Comparison of ENCODE assay signal across 1 cellular context in the genomic region with DNA sequence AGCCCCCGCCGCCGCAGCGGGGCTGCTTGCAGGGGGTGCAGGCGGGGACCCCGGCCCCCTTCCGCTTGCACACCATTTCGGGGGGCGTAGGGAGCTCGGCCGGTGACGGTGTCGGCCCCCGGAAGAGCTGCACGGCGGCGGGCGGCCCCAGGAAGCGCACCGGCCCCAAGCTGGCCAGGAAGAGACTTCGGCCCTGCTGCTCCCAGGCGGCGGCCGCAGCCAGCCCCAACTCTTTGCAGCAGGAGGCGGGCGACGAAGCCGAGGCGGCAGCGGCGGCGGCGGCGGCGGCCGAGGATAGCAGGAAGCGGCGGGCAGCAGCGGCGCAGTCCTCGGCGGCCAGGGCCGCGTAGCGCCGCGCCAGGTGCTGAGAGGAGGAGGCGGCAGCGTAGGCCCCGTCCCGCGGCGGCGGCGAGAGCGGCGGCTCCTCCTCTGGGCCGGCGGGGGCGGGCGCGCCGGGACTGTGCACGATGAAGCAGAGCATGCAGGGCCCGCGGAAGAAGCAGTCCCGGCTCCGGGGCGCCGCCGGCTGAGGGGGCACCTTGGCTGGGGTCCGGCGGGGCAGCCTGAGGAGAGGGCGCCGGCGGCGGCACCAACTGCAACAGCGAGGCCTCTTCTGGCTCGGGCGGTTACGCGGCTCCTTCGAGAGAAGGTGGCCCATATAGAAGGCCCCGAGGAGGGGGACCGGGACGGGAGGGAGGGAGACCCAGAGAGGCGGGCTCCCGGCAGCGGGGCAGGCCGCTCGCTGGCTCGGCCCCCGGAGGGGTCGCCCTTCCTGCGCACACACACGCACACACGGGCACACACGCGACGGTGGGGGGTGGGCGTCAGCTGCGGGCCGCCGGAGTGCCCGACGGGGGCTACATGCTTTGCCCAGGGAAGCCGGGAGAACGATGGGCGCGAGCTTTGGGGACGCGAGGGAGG.
TF ChIP-seq lines count a peak whose summit lies in the region.

No MANE protein-coding gene starts in this region.

TF ChIP-seq in HEK293, 187 proteins besides CTCF, POLR2A, EP300 and RAD21 (continued from another document and continues in another):
- peak; percentile 79 for TF ChIP-seq ZNF398 (tag by site-specific recombination; IDR thresholded peaks at IDR 0.05)
- TF ChIP-seq ZXDB (tag by site-specific recombination; IDR thresholded peaks at IDR 0.05): peak; percentile 32
- TF ChIP-seq ZBTB7A (tag by site-specific recombination; IDR thresholded peaks at IDR 0.05; ENCODE audit: low read depth): peak; percentile 61; the same call in 1 of the 2 replicates
- TF ChIP-seq ZBTB48 (tag by site-specific recombination; IDR thresholded peaks at IDR 0.05): 0 out of 2 replicates have a peak, but pooled peaks have one; percentile 24
- no peak for TF ChIP-seq IKZF3 (tag by site-specific recombination; IDR thresholded peaks at IDR 0.05)
- TF ChIP-seq ZNF677 (tag by site-specific recombination; IDR thresholded peaks at IDR 0.05): no peak
- no peak for TF ChIP-seq ZNF530 (tag by site-specific recombination; IDR thresholded peaks at IDR 0.05; ENCODE audit: low read depth)
- TF ChIP-seq MYNN (tag by site-specific recombination; IDR thresholded peaks at IDR 0.05; ENCODE audit: borderline replicate concordance): no peak
- TF ChIP-seq, protein P1, sequence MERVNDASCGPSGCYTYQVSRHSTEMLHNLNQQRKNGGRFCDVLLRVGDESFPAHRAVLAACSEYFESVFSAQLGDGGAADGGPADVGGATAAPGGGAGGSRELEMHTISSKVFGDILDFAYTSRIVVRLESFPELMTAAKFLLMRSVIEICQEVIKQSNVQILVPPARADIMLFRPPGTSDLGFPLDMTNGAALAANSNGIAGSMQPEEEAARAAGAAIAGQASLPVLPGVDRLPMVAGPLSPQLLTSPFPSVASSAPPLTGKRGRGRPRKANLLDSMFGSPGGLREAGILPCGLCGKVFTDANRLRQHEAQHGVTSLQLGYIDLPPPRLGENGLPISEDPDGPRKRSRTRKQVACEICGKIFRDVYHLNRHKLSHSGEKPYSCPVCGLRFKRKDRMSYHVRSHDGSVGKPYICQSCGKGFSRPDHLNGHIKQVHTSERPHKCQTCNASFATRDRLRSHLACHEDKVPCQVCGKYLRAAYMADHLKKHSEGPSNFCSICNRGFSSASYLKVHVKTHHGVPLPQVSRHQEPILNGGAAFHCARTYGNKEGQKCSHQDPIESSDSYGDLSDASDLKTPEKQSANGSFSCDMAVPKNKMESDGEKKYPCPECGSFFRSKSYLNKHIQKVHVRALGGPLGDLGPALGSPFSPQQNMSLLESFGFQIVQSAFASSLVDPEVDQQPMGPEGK (tag by site-specific recombination; IDR thresholded peaks at IDR 0.05): peak; percentile 78
- no peak for TF ChIP-seq ZFP41 (tag by site-specific recombination; IDR thresholded peaks at IDR 0.05; ENCODE audit: borderline replicate concordance)
- TF ChIP-seq ZSCAN4 (tag by site-specific recombination; IDR thresholded peaks at IDR 0.05): peak; percentile 97
- TF ChIP-seq KLF16 (tag by site-specific recombination; IDR thresholded peaks at IDR 0.05): peak; percentile 54; the same call in 1 of the 2 replicates
- TF ChIP-seq ZSCAN30 (tag by site-specific recombination; IDR thresholded peaks at IDR 0.05): peak; percentile 35; the same call in 1 of the 2 replicates
- no peak for TF ChIP-seq ZNF311 (tag by site-specific recombination; IDR thresholded peaks at IDR 0.05; ENCODE audit: borderline replicate concordance)
- TF ChIP-seq ZFP37 (tag by site-specific recombination; IDR thresholded peaks at IDR 0.05): peak; percentile 87
- TF ChIP-seq ZNF239 (tag by site-specific recombination; IDR thresholded peaks at IDR 0.05): peak; percentile 14; the same call in 1 of the 2 replicates
- TF ChIP-seq ZNF169 (tag by site-specific recombination; IDR thresholded peaks at IDR 0.05): no peak
- no peak for TF ChIP-seq ZNF707 (tag by site-specific recombination; IDR thresholded peaks at IDR 0.05)
- TF ChIP-seq ZNF114 (tag by site-specific recombination; IDR thresholded peaks at IDR 0.05): no peak
- peak; percentile 89 for TF ChIP-seq GLIS2 (tag by site-specific recombination; IDR thresholded peaks at IDR 0.05)
- no peak for TF ChIP-seq ZNF658 (tag by site-specific recombination; IDR thresholded peaks at IDR 0.05)
- no peak for TF ChIP-seq BCL11A (tag by site-specific recombination; IDR thresholded peaks at IDR 0.05; ENCODE audit: low read depth)
- peak; percentile 69 for TF ChIP-seq SP2 (tag by site-specific recombination; IDR thresholded peaks at IDR 0.05)
- no peak for TF ChIP-seq MZF1 (tag by site-specific recombination; IDR thresholded peaks at IDR 0.05; ENCODE audit: borderline replicate concordance)
- no peak for TF ChIP-seq ZNF211 (tag by site-specific recombination; IDR thresholded peaks at IDR 0.05; ENCODE audit: low read depth)
- no peak for TF ChIP-seq ZNF155 (tag by site-specific recombination; IDR thresholded peaks at IDR 0.05)
- TF ChIP-seq PBX3 (CRISPR knock-in tag; IDR thresholded peaks at IDR 0.05): 0 out of 2 replicates have a peak, but pooled peaks have one; percentile 30
- no peak for TF ChIP-seq ZNF16 (tag by site-specific recombination; IDR thresholded peaks at IDR 0.05; ENCODE audit: low read depth)
- TF ChIP-seq ZNF184 (tag by site-specific recombination; IDR thresholded peaks at IDR 0.05): 0 out of 2 replicates have a peak, but pooled peaks have one; percentile 3
- TF ChIP-seq, protein P2, sequence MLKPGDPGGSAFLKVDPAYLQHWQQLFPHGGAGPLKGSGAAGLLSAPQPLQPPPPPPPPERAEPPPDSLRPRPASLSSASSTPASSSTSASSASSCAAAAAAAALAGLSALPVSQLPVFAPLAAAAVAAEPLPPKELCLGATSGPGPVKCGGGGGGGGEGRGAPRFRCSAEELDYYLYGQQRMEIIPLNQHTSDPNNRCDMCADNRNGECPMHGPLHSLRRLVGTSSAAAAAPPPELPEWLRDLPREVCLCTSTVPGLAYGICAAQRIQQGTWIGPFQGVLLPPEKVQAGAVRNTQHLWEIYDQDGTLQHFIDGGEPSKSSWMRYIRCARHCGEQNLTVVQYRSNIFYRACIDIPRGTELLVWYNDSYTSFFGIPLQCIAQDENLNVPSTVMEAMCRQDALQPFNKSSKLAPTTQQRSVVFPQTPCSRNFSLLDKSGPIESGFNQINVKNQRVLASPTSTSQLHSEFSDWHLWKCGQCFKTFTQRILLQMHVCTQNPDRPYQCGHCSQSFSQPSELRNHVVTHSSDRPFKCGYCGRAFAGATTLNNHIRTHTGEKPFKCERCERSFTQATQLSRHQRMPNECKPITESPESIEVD (tag by site-specific recombination; IDR thresholded peaks at IDR 0.05): no peak
- TF ChIP-seq ZFP69B (tag by site-specific recombination; IDR thresholded peaks at IDR 0.05): peak; percentile 61; the same call in 1 of the 2 replicates
- no peak for TF ChIP-seq ZNF214 (tag by site-specific recombination; IDR thresholded peaks at IDR 0.05; ENCODE audit: borderline replicate concordance)
- no peak for TF ChIP-seq ZNF37A (tag by site-specific recombination; IDR thresholded peaks at IDR 0.05)
- no peak for TF ChIP-seq ZNF280D (tag by site-specific recombination; IDR thresholded peaks at IDR 0.05)
- TF ChIP-seq HOXD13 (CRISPR knock-in tag; IDR thresholded peaks at IDR 0.05; ENCODE audit: borderline replicate concordance): no peak
- TF ChIP-seq ZFHX2 (tag by site-specific recombination; conservative IDR thresholded peaks at IDR 0.05): 0 out of 2 replicates have a peak, but pooled peaks have one; percentile 11
- TF ChIP-seq ZNF132 (tag by site-specific recombination; IDR thresholded peaks at IDR 0.05; ENCODE audit: borderline replicate concordance): no peak
- TF ChIP-seq TCF7L2 (IDR thresholded peaks at IDR 0.05; ENCODE audit: borderline replicate concordance, low read depth, low read length): no peak
- no peak for TF ChIP-seq ZNF157 (tag by site-specific recombination; IDR thresholded peaks at IDR 0.05)
- TF ChIP-seq REPIN1 (tag by site-specific recombination; IDR thresholded peaks at IDR 0.05; ENCODE audit: low read depth): no peak
- TF ChIP-seq ZNF48 (tag by site-specific recombination; IDR thresholded peaks at IDR 0.05): no peak
- TF ChIP-seq SETDB1 (IDR thresholded peaks at IDR 0.05; ENCODE audit: insufficient read length, low read length): no peak
- no peak for TF ChIP-seq KLF7 (tag by site-specific recombination; IDR thresholded peaks at IDR 0.05; ENCODE audit: borderline replicate concordance)
- TF ChIP-seq, protein P3, sequence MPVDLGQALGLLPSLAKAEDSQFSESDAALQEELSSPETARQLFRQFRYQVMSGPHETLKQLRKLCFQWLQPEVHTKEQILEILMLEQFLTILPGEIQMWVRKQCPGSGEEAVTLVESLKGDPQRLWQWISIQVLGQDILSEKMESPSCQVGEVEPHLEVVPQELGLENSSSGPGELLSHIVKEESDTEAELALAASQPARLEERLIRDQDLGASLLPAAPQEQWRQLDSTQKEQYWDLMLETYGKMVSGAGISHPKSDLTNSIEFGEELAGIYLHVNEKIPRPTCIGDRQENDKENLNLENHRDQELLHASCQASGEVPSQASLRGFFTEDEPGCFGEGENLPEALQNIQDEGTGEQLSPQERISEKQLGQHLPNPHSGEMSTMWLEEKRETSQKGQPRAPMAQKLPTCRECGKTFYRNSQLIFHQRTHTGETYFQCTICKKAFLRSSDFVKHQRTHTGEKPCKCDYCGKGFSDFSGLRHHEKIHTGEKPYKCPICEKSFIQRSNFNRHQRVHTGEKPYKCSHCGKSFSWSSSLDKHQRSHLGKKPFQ (tag by site-specific recombination; IDR thresholded peaks at IDR 0.05): no peak
- TF ChIP-seq, protein P4, sequence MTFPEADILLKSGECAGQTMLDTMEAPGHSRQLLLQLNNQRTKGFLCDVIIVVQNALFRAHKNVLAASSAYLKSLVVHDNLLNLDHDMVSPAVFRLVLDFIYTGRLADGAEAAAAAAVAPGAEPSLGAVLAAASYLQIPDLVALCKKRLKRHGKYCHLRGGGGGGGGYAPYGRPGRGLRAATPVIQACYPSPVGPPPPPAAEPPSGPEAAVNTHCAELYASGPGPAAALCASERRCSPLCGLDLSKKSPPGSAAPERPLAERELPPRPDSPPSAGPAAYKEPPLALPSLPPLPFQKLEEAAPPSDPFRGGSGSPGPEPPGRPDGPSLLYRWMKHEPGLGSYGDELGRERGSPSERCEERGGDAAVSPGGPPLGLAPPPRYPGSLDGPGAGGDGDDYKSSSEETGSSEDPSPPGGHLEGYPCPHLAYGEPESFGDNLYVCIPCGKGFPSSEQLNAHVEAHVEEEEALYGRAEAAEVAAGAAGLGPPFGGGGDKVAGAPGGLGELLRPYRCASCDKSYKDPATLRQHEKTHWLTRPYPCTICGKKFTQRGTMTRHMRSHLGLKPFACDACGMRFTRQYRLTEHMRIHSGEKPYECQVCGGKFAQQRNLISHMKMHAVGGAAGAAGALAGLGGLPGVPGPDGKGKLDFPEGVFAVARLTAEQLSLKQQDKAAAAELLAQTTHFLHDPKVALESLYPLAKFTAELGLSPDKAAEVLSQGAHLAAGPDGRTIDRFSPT (tag by site-specific recombination; IDR thresholded peaks at IDR 0.05): peak; percentile 68
- TF ChIP-seq ZNF514 (tag by site-specific recombination; IDR thresholded peaks at IDR 0.05): no peak
- no peak for TF ChIP-seq ZSCAN16 (tag by site-specific recombination; IDR thresholded peaks at IDR 0.05)
- TF ChIP-seq ZNF571 (tag by site-specific recombination; IDR thresholded peaks at IDR 0.05): no peak
- no peak for TF ChIP-seq ZNF529 (tag by site-specific recombination; IDR thresholded peaks at IDR 0.05; ENCODE audit: insufficient replicate concordance)
